Comparison of ENCODE assay signal across 8 cellular contexts in genomic region chr14:101947577-101947903, GRCh38. TPM values are rescaled to one million over a fixed set of nuclear protein-coding genes. Genes with fewer than 3 reads are reported as not detected.
DNase-seq lines count a peak whose midpoint lies in the region; ATAC-seq lines count a peak whose summit lies in the region.

No MANE protein-coding gene starts in this region.

- H3K36me3 ChIP-seq in adipocyte (ENCODE audit: control insufficient read depth, insufficient read depth, low read length, severe bottlenecking) = no peaks in the 10 kb centered on the region

- no peaks in the 10 kb centered on the region for H3K9me3 ChIP-seq in adipocyte (ENCODE audit: control insufficient read depth, low read length)

- peaks cover 18% of the 10 kb centered on the region for H3K4me1 ChIP-seq in adipocyte (ENCODE audit: control insufficient read depth, insufficient read depth, low read length)

- no peaks in the 10 kb centered on the region for H3K36me3 Mint-ChIP-seq in immature natural killer cell

- DNase-seq in NCI-H2227 (lab: John Stamatoyannopoulos, UW; ENCODE audit: unreplicated experiment) (peak; percentile 52), NCI-H2227 treated with DMSO at 0.1 percent for 48 hours (lab: John Stamatoyannopoulos, UW) (no peak), adipocyte (ENCODE audit: low read depth) (no peak), immature natural killer cell (peak; percentile 74 to 78 (median 78)), NCI-H146 treated with DMSO at 0.1 percent for 48 hours (lab: John Stamatoyannopoulos, UW; ENCODE audit: unreplicated experiment) (no peak), NCI-H1048 (lab: John Stamatoyannopoulos, UW) (no peak)
- DNase-seq in stimulated activated naive CD8-positive, alpha-beta T cell treated with anti-CD3 and anti-CD28 coated beads, Interleukin-15, amount 100 ng/mL, for 72 hours = no peak

- no peaks in the 10 kb centered on the region for H3K27me3 ChIP-seq in adipocyte (replicated peaks; ENCODE audit: control insufficient read depth, insufficient read depth, low read length)

- H3K4me3 ChIP-seq in adipocyte (ENCODE audit: low read length) = peak overlapping the region; percentile 97

- ATAC-seq in HG03378 (IDR thresholded peaks at IDR 0.05; ENCODE audit: unreplicated experiment) = peak; percentile 1
- ATAC-seq in stimulated activated naive CD8-positive, alpha-beta T cell treated with anti-CD3 and anti-CD28 coated beads, Interleukin-15, amount 100 ng/mL, for 72 hours = peak; percentile 16

- peak overlapping the region; percentile 99 to 100 (median 100) for H3K27ac Mint-ChIP-seq in immature natural killer cell
- peak overlapping the region; percentile 97 to 99 for H3K27ac Mint-ChIP-seq in stimulated activated naive CD8-positive, alpha-beta T cell treated with anti-CD3 and anti-CD28 coated beads, Interleukin-15, amount 100 ng/mL, for 72 hours

- peaks cover 14 to 36% (median 19%) of the 10 kb centered on the region in 3 donors for H3K27me3 Mint-ChIP-seq in immature natural killer cell (ENCODE audit: low read depth in 3 of 3)
- H3K27me3 Mint-ChIP-seq in stimulated activated naive CD8-positive, alpha-beta T cell treated with anti-CD3 and anti-CD28 coated beads, Interleukin-15, amount 100 ng/mL, for 72 hours = peaks cover 44% of the 10 kb centered on the region

- peak overlapping the region; percentile 99 for H3K9ac ChIP-seq in adipocyte (ENCODE audit: low read length)

- peak overlapping the region; percentile 93 to 98 (median 96) for H3K4me3 Mint-ChIP-seq in immature natural killer cell
- peak overlapping the region; percentile 83 to 96 for H3K4me3 Mint-ChIP-seq in stimulated activated naive CD8-positive, alpha-beta T cell treated with anti-CD3 and anti-CD28 coated beads, Interleukin-15, amount 100 ng/mL, for 72 hours

- peaks cover 26 to 27% of the 10 kb centered on the region in 2 donors for H3K4me1 Mint-ChIP-seq in immature natural killer cell
- peaks cover 42% of the 10 kb centered on the region for H3K4me1 Mint-ChIP-seq in stimulated activated naive CD8-positive, alpha-beta T cell treated with anti-CD3 and anti-CD28 coated beads, Interleukin-15, amount 100 ng/mL, for 72 hours

- no peaks in the 10 kb centered on the region for H3K9me3 Mint-ChIP-seq in immature natural killer cell
- no peaks in the 10 kb centered on the region for H3K9me3 Mint-ChIP-seq in stimulated activated naive CD8-positive, alpha-beta T cell treated with anti-CD3 and anti-CD28 coated beads, Interleukin-15, amount 100 ng/mL, for 72 hours

RNA-seq across cellular contexts. Expression of gene DYNC1H1, which starts 16.8 kb away (rescaled TPM):
- 10 to 100 TPM; 15.7 to 78.5 (median 25.5) TPM for polyA plus RNA-seq in immature natural killer cell

Comparison
In these comparisons a context has a peak if more than half of its experiments do, and no peak if none do; other contexts are left out.
1. DNase-seq: peak in NCI-H2227 (single experiment) and immature natural killer cell (3 of 3); none in NCI-H2227 treated with DMSO at 0.1 percent for 48 hours (single experiment), adipocyte (single experiment), stimulated activated naive CD8-positive, alpha-beta T cell treated with anti-CD3 and anti-CD28 coated beads, Interleukin-15, amount 100 ng/mL, for 72 hours (0 of 2), NCI-H146 treated with DMSO at 0.1 percent for 48 hours (single experiment) and NCI-H1048 (single experiment).